ENCODE assay signal across 8 cellular contexts in the genomic region with DNA sequence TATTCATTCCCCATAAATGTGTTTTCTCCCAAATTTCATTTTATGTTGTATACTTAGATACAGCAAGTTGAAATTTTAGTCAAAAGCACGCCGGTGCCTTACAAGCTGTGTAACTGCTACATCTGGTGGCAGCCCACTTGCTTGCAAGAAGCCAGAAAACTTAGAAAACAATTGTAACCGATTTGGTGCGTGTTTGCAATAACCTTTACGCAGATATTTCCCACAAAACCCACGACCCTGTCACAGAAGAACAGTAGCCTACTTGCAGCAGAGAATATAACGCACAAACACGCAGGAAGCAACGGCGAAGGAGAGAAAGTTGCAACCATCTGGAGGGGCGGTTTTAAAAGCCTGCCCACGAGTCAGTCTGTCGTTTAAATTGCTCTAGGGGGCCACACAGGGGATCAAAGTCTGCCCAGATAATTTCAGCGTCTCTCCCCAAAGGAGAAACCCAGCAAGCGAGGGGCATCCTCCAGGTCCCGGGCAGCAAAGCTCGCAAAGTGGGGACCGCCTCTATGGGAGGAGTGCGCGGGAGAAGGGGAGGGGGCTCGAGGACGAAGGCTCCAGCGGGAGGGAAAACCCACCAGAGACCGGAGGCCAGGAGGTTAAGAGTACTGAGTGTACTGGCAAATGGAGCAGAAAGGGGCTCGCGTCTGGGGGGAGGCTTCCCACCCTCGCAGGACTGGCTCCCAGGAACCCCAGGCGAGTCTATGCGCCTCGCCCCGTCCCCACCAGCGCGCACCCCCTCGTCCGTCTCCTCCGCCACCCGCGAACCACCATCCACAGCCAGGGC. TPM values are rescaled to one million over a fixed set of nuclear protein-coding genes. Genes with fewer than 3 reads are reported as not detected.
DNase-seq lines count a peak whose midpoint lies in the region; ATAC-seq, FAIRE-seq and TF ChIP-seq lines count a peak whose summit lies in the region.

No MANE protein-coding gene starts in this region.

- POLR2A ChIA-PET in OCI-LY7 (lab: Charles Lee): interaction anchor here (0.7 to 3.8 kb wide), 19 partner anchors 8 to 289 kb away, joined by 3 to 26 read pairs (median 3); no protein-coding TSS in a partner anchor
- POLR2A ChIA-PET in naive thymus-derived CD8-positive, alpha-beta T cell (lab: Charles Lee): interaction anchor here (0.7 to 4.4 kb wide), 12 partner anchors 18 to 470 kb away, joined by 3 to 33 read pairs (median 3); partner anchors contain the start of genes DCAF17, GORASP2 and METTL8

- no peak; the same call in 1 of the 2 replicates for TF ChIP-seq POLR2A in GM12891 (IDR thresholded peaks at IDR 0.05; ENCODE audit: low read depth, low read length)

- peak overlapping the region; percentile 92 for H3K9ac ChIP-seq in fibroblast of lung (ENCODE audit: insufficient read depth, low read length)

- peak overlapping the region; percentile 94 for H3K4me2 ChIP-seq in OCI-LY7 (ENCODE audit: low read length)
- H3K4me2 ChIP-seq in fibroblast of lung (ENCODE audit: extremely low read depth, insufficient read depth, low read length): peak overlapping the region; percentile 99

- no peaks in the 10 kb centered on the region for H3K9me2 ChIP-seq in OCI-LY7 (ENCODE audit: insufficient read depth, low read length)

- TF ChIP-seq CTCF in OCI-LY7 (conservative IDR thresholded peaks at IDR 0.05; ENCODE audit: low read length) (peak; percentile 84), fibroblast of lung (conservative IDR thresholded peaks at IDR 0.05 in 1 of 2, IDR thresholded peaks at IDR 0.05 in 1 of 2; ENCODE audit: low read depth in 1 of 2, low read length in 2 of 2) (peak; percentile 61 to 70)

- H3K4me1 Mint-ChIP-seq in naive thymus-derived CD8-positive, alpha-beta T cell: peaks cover 29 to 79% (median 66%) of the 10 kb centered on the region in 4 donors
- H3K4me1 Mint-ChIP-seq in stimulated activated memory B cell treated with anti-CD40 and anti-IgM and Interleukin-4, amounts not matched to agents 10 μg/mL and 1 μg/mL and 100 μg/mL, for 72 hours: peaks cover 61% of the 10 kb centered on the region

- FAIRE-seq in GM12891 (lab: Jason Lieb, UNC): peak; percentile 90

- H3K36me3 ChIP-seq in OCI-LY7 (ENCODE audit: insufficient read depth, low read length): peaks cover 21% of the 10 kb centered on the region; the same call in 1 of the 2 replicates
- no peaks in the 10 kb centered on the region for H3K36me3 ChIP-seq in fibroblast of lung (ENCODE audit: control insufficient read depth, insufficient read depth, low read length)

- H4K20me1 ChIP-seq in OCI-LY7 (ENCODE audit: insufficient read depth, low read length) (peaks cover 41% of the 10 kb centered on the region), fibroblast of lung (ENCODE audit: control insufficient read depth, extremely low read depth, insufficient read depth, low read length) (no peaks in the 10 kb centered on the region)

- peak; percentile 24 for DNase-seq in A172 (ENCODE audit: low spot score)
- DNase-seq in GM12891 (ENCODE audit: insufficient read length, low spot score): peak; percentile 13
- peak; percentile 71 for DNase-seq in OCI-LY7 (ENCODE audit: low spot score)
- DNase-seq in activated T-helper 1 cell treated with anti-CD3 and anti-CD28 coated beads, Interleukin-2, amount 50 U/mL, for 16 hours (ENCODE audit: low read depth in 1 of 2, low spot score in 1 of 2): peak; percentile 22 to 27
- peak; percentile 71 to 83 for DNase-seq in fibroblast of lung (ENCODE audit: low read depth in 2 of 2)
- DNase-seq in naive thymus-derived CD8-positive, alpha-beta T cell: peak; percentile 42 to 88 (median 76)

- BruUV-seq in OCI-LY7 (replicated peaks; lab: Mats Ljungman, UMichigan): no TSS peak

- no peaks in the 10 kb centered on the region for H3K27me3 Mint-ChIP-seq in naive thymus-derived CD8-positive, alpha-beta T cell
- H3K27me3 Mint-ChIP-seq in stimulated activated memory B cell treated with anti-CD40 and anti-IgM and Interleukin-4, amounts not matched to agents 10 μg/mL and 1 μg/mL and 100 μg/mL, for 72 hours: no peaks in the 10 kb centered on the region

- H3K4me3 ChIP-seq in OCI-LY7 (ENCODE audit: low read depth, low read length, poor library complexity, severe bottlenecking) (peak overlapping the region; percentile 94), fibroblast of lung (replicated peaks in 1 of 4; ENCODE audit: control extremely low read depth in 1 of 4, insufficient read depth in 1 of 4, low read depth in 3 of 4, low read length in 4 of 4) (peak overlapping the region; percentile 47 to 97 (median 70))

- H3K4me3 Mint-ChIP-seq in naive thymus-derived CD8-positive, alpha-beta T cell: peak overlapping the region; percentile 90 to 97 (median 96)
- peak overlapping the region; percentile 100 for H3K4me3 Mint-ChIP-seq in stimulated activated memory B cell treated with anti-CD40 and anti-IgM and Interleukin-4, amounts not matched to agents 10 μg/mL and 1 μg/mL and 100 μg/mL, for 72 hours

- intact Hi-C loops in OCI-LY7 (cut with micrococcal nuclease; ENCODE audit: unreplicated experiment): loop anchor here (1.0 to 5.0 kb wide), 7 partner anchors 164 to 274 kb away; partner anchors contain the start of genes GORASP2 and METTL8

- peaks cover 0 to 5% (median 3%) of the 10 kb centered on the region in 3 donors for H3K36me3 Mint-ChIP-seq in naive thymus-derived CD8-positive, alpha-beta T cell
- peaks cover 9% of the 10 kb centered on the region for H3K36me3 Mint-ChIP-seq in stimulated activated memory B cell treated with anti-CD40 and anti-IgM and Interleukin-4, amounts not matched to agents 10 μg/mL and 1 μg/mL and 100 μg/mL, for 72 hours

- H3K4me1 ChIP-seq in OCI-LY7 (ENCODE audit: insufficient read depth, low read length, poor library complexity, severe bottlenecking) (peaks cover 65% of the 10 kb centered on the region), fibroblast of lung (ENCODE audit: control insufficient read depth, extremely low read depth, insufficient read depth, low read length) (no peaks in the 10 kb centered on the region)

- H3K27ac ChIP-seq in OCI-LY7 (ENCODE audit: low read depth, low read length, poor library complexity, severe bottlenecking) (peak overlapping the region; percentile 95), fibroblast of lung (ENCODE audit: insufficient read depth, low read length) (peak overlapping the region; percentile 95)

- peak overlapping the region; percentile 6; the same call in 1 of the 2 replicates for H2AFZ ChIP-seq in OCI-LY7 (ENCODE audit: low read length)
- H2AFZ ChIP-seq in fibroblast of lung (ENCODE audit: low read length): peak overlapping the region; percentile 66

- H3K9me3 ChIP-seq in OCI-LY7 (ENCODE audit: low read length) (no peaks in the 10 kb centered on the region), fibroblast of lung (ENCODE audit: control insufficient read depth, insufficient read depth, low read depth, low read length) (no peaks in the 10 kb centered on the region)

- H3K27me3 ChIP-seq in fibroblast of lung (ENCODE audit: control insufficient read depth, insufficient read depth, low read length): no peaks in the 10 kb centered on the region

- H3K79me2 ChIP-seq in OCI-LY7 (ENCODE audit: insufficient read depth, low read depth, low read length) (peaks cover 63% of the 10 kb centered on the region), fibroblast of lung (ENCODE audit: control insufficient read depth, insufficient read depth, low read length) (peaks cover 51% of the 10 kb centered on the region)

- ATAC-seq in HG03354 (IDR thresholded peaks at IDR 0.05; ENCODE audit: poor library complexity, severe bottlenecking, unreplicated experiment): peak; percentile 22
- peak; percentile 37 to 62 for ATAC-seq in naive thymus-derived CD8-positive, alpha-beta T cell
- ATAC-seq in stimulated activated memory B cell treated with anti-CD40 and anti-IgM and Interleukin-4, amounts not matched to agents 10 μg/mL and 1 μg/mL and 100 μg/mL, for 72 hours: peak; percentile 6

- CTCF ChIA-PET in OCI-LY7 (lab: Charles Lee; ENCODE audit: unreplicated experiment): no interaction called here

- H3K9me3 Mint-ChIP-seq in naive thymus-derived CD8-positive, alpha-beta T cell: no peaks in the 10 kb centered on the region
- H3K9me3 Mint-ChIP-seq in stimulated activated memory B cell treated with anti-CD40 and anti-IgM and Interleukin-4, amounts not matched to agents 10 μg/mL and 1 μg/mL and 100 μg/mL, for 72 hours: no peaks in the 10 kb centered on the region

- H3K27ac Mint-ChIP-seq in naive thymus-derived CD8-positive, alpha-beta T cell: peak overlapping the region; percentile 85 to 99 (median 97)
- peak overlapping the region; percentile 100 for H3K27ac Mint-ChIP-seq in stimulated activated memory B cell treated with anti-CD40 and anti-IgM and Interleukin-4, amounts not matched to agents 10 μg/mL and 1 μg/mL and 100 μg/mL, for 72 hours

TF ChIP-seq in GM12891, 5 proteins besides CTCF, POLR2A, EP300 and RAD21:
- TF ChIP-seq POLR2AphosphoS5 (IDR thresholded peaks at IDR 0.05; ENCODE audit: low read depth, low read length) (0 out of 2 replicates have a peak, but pooled peaks have one; percentile 11), SPI1 (IDR thresholded peaks at IDR 0.05; ENCODE audit: low read depth, low read length) (no peak), TAF1 (IDR thresholded peaks at IDR 0.05; ENCODE audit: low read depth, low read length) (peak; percentile 44; the same call in 1 of the 2 replicates), PAX5 (IDR thresholded peaks at IDR 0.05; ENCODE audit: insufficient read depth, low read length, severe bottlenecking) (no peak), POU2F2 (IDR thresholded peaks at IDR 0.05; ENCODE audit: low read depth, low read length) (peak; percentile 16; the same call in 1 of the 2 replicates)

RNA-seq across cellular contexts. Expression of gene TLK1, which starts 1.2 kb away (rescaled TPM):
- 17.4 and 19.7 TPM in 2 replicates for total RNA-seq in A172 (2014; rRNA removed; shearing (Covaris generic))
- 29.3 TPM for polyA plus RNA-seq in GM12891 (2012; ENCODE audit: low read depth, missing spikeins)
- total RNA-seq in OCI-LY7 (2014; rRNA removed; shearing (Covaris generic)): 27.2 and 29.7 TPM in 2 replicates
- total RNA-seq in OCI-LY7 (2022) (150 and 154 TPM in 2 replicates), fibroblast of lung (18.2 and 29.9 TPM in 2 replicates)
- 22.1 and 23.5 TPM in 2 replicates for polyA plus RNA-seq in fibroblast of lung
- 21.0 and 23.1 TPM in 2 replicates for polyA plus RNA-seq in fibroblast of lung (2012)
- 3.5 and 4.5 TPM in 2 replicates for polyA minus RNA-seq in fibroblast of lung (ENCODE audit: low replicate concordance)
- 100 to 1,000 TPM; 150 to 159 TPM for total RNA-seq in naive thymus-derived CD8-positive, alpha-beta T cell
- 10 to 100 TPM; 27.3 to 53.7 (median 34.3) TPM for polyA plus RNA-seq in naive thymus-derived CD8-positive, alpha-beta T cell

Comparison
In these comparisons a context has a peak if more than half of its experiments do, and no peak if none do; other contexts are left out.
1. Peak in every context shown above with its lines: DNase-seq, ATAC-seq, H3K4me3 ChIP-seq and H3K27ac ChIP-seq.
2. DNase-seq: peak in every context shown above with its lines; median percentile 77 in fibroblast of lung; 76 in naive thymus-derived CD8-positive, alpha-beta T cell; 71 in OCI-LY7; 24 in activated T-helper 1 cell treated with anti-CD3 and anti-CD28 coated beads, Interleukin-2, amount 50 U/mL, for 16 hours; 24 in A172; 13 in GM12891.